Comparison of ENCODE assay signal across 30 cellular contexts in the genomic region with DNA sequence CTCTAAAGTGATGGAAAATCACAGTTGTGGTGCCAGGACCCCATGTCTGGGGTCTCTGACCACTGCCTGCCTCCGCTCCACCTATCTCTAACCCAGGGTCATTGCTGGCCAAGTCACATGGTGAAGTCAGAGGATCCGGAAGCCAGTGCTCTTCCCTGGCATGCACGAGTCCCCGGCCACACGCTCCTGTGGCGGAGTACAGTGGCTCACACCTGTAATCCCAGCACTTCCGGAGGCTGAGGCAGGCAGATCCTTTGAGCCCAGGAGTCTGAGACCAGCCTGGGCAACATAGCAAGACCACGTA. TPM values are rescaled to one million over a fixed set of nuclear protein-coding genes. Genes with fewer than 3 reads are reported as not detected.
DNase-seq lines count a peak whose midpoint lies in the region; ATAC-seq and TF ChIP-seq lines count a peak whose summit lies in the region.
"Had no signal": no experiment of that assay in that cellular context is flagged by ENCODE, and none has a peak within 500 bp of the region (broad histone marks: within the 10 kb centered on the region; RNA-seq: fewer than 3 reads in every experiment).

No MANE protein-coding gene starts in this region.

- no peaks in the 10 kb centered on the region for H3K4me1 Mint-ChIP-seq in activated CD8-positive, alpha-beta T cell treated with anti-CD3 and anti-CD28 coated beads, Interleukin-2, amount 10 ng/mL, durations not matched to agents 7 days and 5 days (ENCODE audit: low read depth)
- no peaks in the 10 kb centered on the region for H3K4me1 Mint-ChIP-seq in activated CD8-positive, alpha-beta T cell treated with anti-CD3 and anti-CD28 coated beads for 36 hours (ENCODE audit: low read depth)
- H3K4me1 Mint-ChIP-seq: activated CD4-positive, alpha-beta T cell treated with anti-CD3 and anti-CD28 coated beads for 36 hours; nephron had no signal

- no peak overlapping the region for H3K4me2 ChIP-seq in MM.1S (ENCODE audit: low read depth, low read length)

- POLR2A ChIA-PET in activated CD8-positive, alpha-beta T cell treated with anti-CD3 and anti-CD28 coated beads, Interleukin-2, amount 10 ng/mL, durations not matched to agents 7 days and 5 days (lab: Charles Lee) = no interaction called here
- POLR2A ChIA-PET in activated CD8-positive, alpha-beta T cell treated with anti-CD3 and anti-CD28 coated beads for 36 hours (lab: Charles Lee) = no interaction called here

- H3K9me3 ChIP-seq in MM.1S (replicated peaks; ENCODE audit: insufficient read depth, low read length) = no peaks in the 10 kb centered on the region
- H3K9me3 ChIP-seq: left lung, ovary, thoracic aorta had no signal

- no peaks in the 10 kb centered on the region for H3K4me1 ChIP-seq in MM.1S (ENCODE audit: low read length)
- H3K4me1 ChIP-seq: foreskin keratinocyte, heart left ventricle, left lung had no signal

- CTCF ChIA-PET in activated CD8-positive, alpha-beta T cell treated with anti-CD3 and anti-CD28 coated beads, Interleukin-2, amount 10 ng/mL, durations not matched to agents 7 days and 5 days (lab: Charles Lee) = no interaction called here
- CTCF ChIA-PET in activated CD8-positive, alpha-beta T cell treated with anti-CD3 and anti-CD28 coated beads for 36 hours (lab: Charles Lee) = no interaction called here

- no peak for ATAC-seq in activated CD8-positive, alpha-beta T cell treated with anti-CD3 and anti-CD28 coated beads, Interleukin-2, amount 10 ng/mL, durations not matched to agents 7 days and 5 days
- no peak for ATAC-seq in activated CD8-positive, alpha-beta T cell treated with anti-CD3 and anti-CD28 coated beads for 36 hours
- ATAC-seq in sciatic nerve = no peak
- ATAC-seq: activated CD4-positive, alpha-beta T cell treated with anti-CD3 and anti-CD28 coated beads for 36 hours; esophagus mucosa; foreskin keratinocyte; GM12878; heart left ventricle; left lung had no signal

- H4K20me1 ChIP-seq in MM.1S (ENCODE audit: insufficient read depth, low read length) = peaks cover 4% of the 10 kb centered on the region; the same call in 1 of the 2 replicates

- H3K9me2 ChIP-seq in MM.1S (replicated peaks; ENCODE audit: insufficient read depth, low read length) = no peaks in the 10 kb centered on the region

- no peaks in the 10 kb centered on the region for H3F3A ChIP-seq in MM.1S (ENCODE audit: insufficient read depth, low read length)

- no peak overlapping the region for H3K4me3 ChIP-seq in MM.1S (ENCODE audit: low read length)
- H3K4me3 ChIP-seq: GM12878, heart left ventricle, left lung, ovary, thoracic aorta had no signal

- peak; percentile 4 for DNase-seq in activated CD8-positive, alpha-beta T cell treated with anti-CD3 and anti-CD28 coated beads, Interleukin-2, amount 10 ng/mL, durations not matched to agents 7 days and 5 days
- no peak for DNase-seq in activated CD8-positive, alpha-beta T cell treated with anti-CD3 and anti-CD28 coated beads for 36 hours
- DNase-seq in GM20000 (ENCODE audit: low spot score) (peak; percentile 6), islet precursor cell (peak; percentile 43), sciatic nerve (ENCODE audit: low spot score) (peak; percentile 38), MM.1S (no peak), NCI-H345 treated with DMSO at 0.1 percent for 48 hours (lab: John Stamatoyannopoulos, UW; ENCODE audit: unreplicated experiment) (no peak)
- no peak for DNase-seq in stimulated activated CD8-positive, alpha-beta memory T cell treated with anti-CD3 and anti-CD28 coated beads, Interleukin-4, amount 100 ng/mL, for 48 hours
- DNase-seq: activated CD4-positive, alpha-beta T cell treated with anti-CD3 and anti-CD28 coated beads for 36 hours; activated naive CD4-positive, alpha-beta T cell treated with anti-CD3 and anti-CD28 coated beads, Interleukin-2, amount 50 U/mL, for 16 hours; anterior cingulate cortex; foreskin keratinocyte; KG1; NCI-H1417 treated with DMSO at 0.1 percent for 48 hours; NCI-H2081; NCI-H226; NCI-H774; stimulated activated naive CD4-positive, alpha-beta T cell treated with Interleukin-2 at 50 U/mL for 16 hours; T-helper 1 cell had no signal

- no peaks in the 10 kb centered on the region for H3K9me3 Mint-ChIP-seq in activated CD8-positive, alpha-beta T cell treated with anti-CD3 and anti-CD28 coated beads, Interleukin-2, amount 10 ng/mL, durations not matched to agents 7 days and 5 days (ENCODE audit: insufficient read depth)
- H3K9me3 Mint-ChIP-seq in activated CD8-positive, alpha-beta T cell treated with anti-CD3 and anti-CD28 coated beads for 36 hours = no peaks in the 10 kb centered on the region
- H3K9me3 Mint-ChIP-seq: CD4-positive, alpha-beta T cell had no signal

- intact Hi-C loops in activated CD8-positive, alpha-beta T cell treated with anti-CD3 and anti-CD28 coated beads for 36 hours (cut with micrococcal nuclease) = no loop called here
- intact Hi-C loops in sciatic nerve (cut with DNase I) = no loop called here

- H3K27me3 Mint-ChIP-seq in activated CD8-positive, alpha-beta T cell treated with anti-CD3 and anti-CD28 coated beads, Interleukin-2, amount 10 ng/mL, durations not matched to agents 7 days and 5 days (ENCODE audit: low read depth) = peaks cover 7% of the 10 kb centered on the region
- H3K27me3 Mint-ChIP-seq in activated CD8-positive, alpha-beta T cell treated with anti-CD3 and anti-CD28 coated beads for 36 hours = peaks cover 24% of the 10 kb centered on the region

- peaks cover 99% of the 10 kb centered on the region for H3K27me3 ChIP-seq in MM.1S (replicated peaks; ENCODE audit: insufficient read depth, low read length)
- H3K27me3 ChIP-seq: foreskin keratinocyte, ovary had no signal

- H3K79me2 ChIP-seq in MM.1S (ENCODE audit: low read length) = no peaks in the 10 kb centered on the region

- H3K27ac Mint-ChIP-seq in activated CD8-positive, alpha-beta T cell treated with anti-CD3 and anti-CD28 coated beads, Interleukin-2, amount 10 ng/mL, durations not matched to agents 7 days and 5 days = no peak overlapping the region
- no peak overlapping the region for H3K27ac Mint-ChIP-seq in activated CD8-positive, alpha-beta T cell treated with anti-CD3 and anti-CD28 coated beads for 36 hours
- H3K27ac Mint-ChIP-seq: activated CD4-positive, alpha-beta T cell treated with anti-CD3 and anti-CD28 coated beads for 36 hours; CD4-positive, alpha-beta T cell; nephron had no signal

- no peak overlapping the region for H3K4me3 Mint-ChIP-seq in activated CD8-positive, alpha-beta T cell treated with anti-CD3 and anti-CD28 coated beads, Interleukin-2, amount 10 ng/mL, durations not matched to agents 7 days and 5 days
- no peak overlapping the region for H3K4me3 Mint-ChIP-seq in activated CD8-positive, alpha-beta T cell treated with anti-CD3 and anti-CD28 coated beads for 36 hours
- H3K4me3 Mint-ChIP-seq: activated CD4-positive, alpha-beta T cell treated with anti-CD3 and anti-CD28 coated beads for 36 hours; CD4-positive, alpha-beta T cell; nephron had no signal

- H3K27ac ChIP-seq in MM.1S (ENCODE audit: low read length) = no peak overlapping the region
- H3K27ac ChIP-seq: foreskin keratinocyte, heart left ventricle, left lung, ovary, thoracic aorta had no signal

- no peaks in the 10 kb centered on the region for H3K36me3 ChIP-seq in MM.1S (replicated peaks; ENCODE audit: insufficient read depth, low read length)
- H3K36me3 ChIP-seq: heart left ventricle, left lung, ovary, thoracic aorta had no signal

- H3K36me3 Mint-ChIP-seq in activated CD8-positive, alpha-beta T cell treated with anti-CD3 and anti-CD28 coated beads, Interleukin-2, amount 10 ng/mL, durations not matched to agents 7 days and 5 days (ENCODE audit: low read depth) = no peaks in the 10 kb centered on the region
- no peaks in the 10 kb centered on the region for H3K36me3 Mint-ChIP-seq in activated CD8-positive, alpha-beta T cell treated with anti-CD3 and anti-CD28 coated beads for 36 hours (ENCODE audit: low read depth)

- H2AFZ ChIP-seq in MM.1S (ENCODE audit: low read length) = no peak overlapping the region

- H3K9ac ChIP-seq in MM.1S (ENCODE audit: low read length) = no peak overlapping the region

- no peak for TF ChIP-seq CTCF in activated CD8-positive, alpha-beta T cell treated with anti-CD3 and anti-CD28 coated beads for 36 hours (IDR thresholded peaks at IDR 0.05)
- TF ChIP-seq CTCF in GM20000 (IDR thresholded peaks at IDR 0.05; ENCODE audit: extremely low read depth, missing control alignments) = no peak
- TF ChIP-seq CTCF in MM.1S (IDR thresholded peaks at IDR 0.05; ENCODE audit: low read length) = no peak

RNA-seq across cellular contexts. Expression of gene RBFOX3, which starts 21.5 kb away (rescaled TPM):
- not detected for total RNA-seq in activated CD8-positive, alpha-beta T cell treated with anti-CD3 and anti-CD28 coated beads, Interleukin-2, amount 10 ng/mL, durations not matched to agents 7 days and 5 days
- total RNA-seq in activated CD8-positive, alpha-beta T cell treated with anti-CD3 and anti-CD28 coated beads for 36 hours = not detected
- not detected for total RNA-seq in sciatic nerve
- total RNA-seq: A172; CD4-positive, alpha-beta T cell; Daoy; foreskin keratinocyte; GM12878; heart left ventricle; left lung; SK-MEL-5; thoracic aorta had no signal

Comparison
In these comparisons a context has a peak if more than half of its experiments do, and no peak if none do; other contexts are left out.
1. DNase-seq: peak in activated CD8-positive, alpha-beta T cell treated with anti-CD3 and anti-CD28 coated beads, Interleukin-2, amount 10 ng/mL, durations not matched to agents 7 days and 5 days (single experiment), GM20000 (single experiment), islet precursor cell (single experiment) and sciatic nerve (single experiment); none in activated CD8-positive, alpha-beta T cell treated with anti-CD3 and anti-CD28 coated beads for 36 hours (single experiment), MM.1S (single experiment), stimulated activated CD8-positive, alpha-beta memory T cell treated with anti-CD3 and anti-CD28 coated beads, Interleukin-4, amount 100 ng/mL, for 48 hours (single experiment) and NCI-H345 treated with DMSO at 0.1 percent for 48 hours (single experiment).